Comparison of ENCODE assay signal across 9 cellular contexts in genomic region chr2:200950378-200950777, GRCh38.
"Had no signal": no experiment of that assay in that cellular context is flagged by ENCODE, and none has a peak within 500 bp of the region (broad histone marks: within the 10 kb centered on the region; RNA-seq: fewer than 3 reads in every experiment).

No MANE protein-coding gene starts in this region.

- H3K27ac ChIP-seq: GM23248, HL-60 had no signal

- H3K4me3 ChIP-seq: GM23248, HAP-1 had no signal

- H3K27me3 Mint-ChIP-seq: IgD-negative memory B cell had no signal

- H3K9me3 ChIP-seq: HAP-1 had no signal

- H3K9ac ChIP-seq: GM23248 had no signal

- ATAC-seq: HCT116, HepG2 had no signal

- H3K4me1 Mint-ChIP-seq: IgD-negative memory B cell had no signal

- H3K4me3 Mint-ChIP-seq: HFFc6, IgD-negative memory B cell had no signal

- H3K27ac Mint-ChIP-seq: HFFc6, IgD-negative memory B cell had no signal

- DNase-seq: GM23248, GOT3, H7, HFFc6 had no signal

- H3K4me1 ChIP-seq: HAP-1 had no signal

- FAIRE-seq: HepG2 had no signal

- H3K9me3 Mint-ChIP-seq: HFFc6, IgD-negative memory B cell had no signal
